16 cellular contexts compared by ENCODE assay signal in genomic region chr22:45171830-45172229, GRCh38. TPM values are rescaled to one million over a fixed set of nuclear protein-coding genes. Genes with fewer than 3 reads are reported as not detected.
DNase-seq lines count a peak whose midpoint lies in the region; ATAC-seq and TF ChIP-seq lines count a peak whose summit lies in the region.
"Had no signal": no experiment of that assay in that cellular context is flagged by ENCODE, and none has a peak within 500 bp of the region (broad histone marks: within the 10 kb centered on the region; RNA-seq: fewer than 3 reads in every experiment).

No MANE protein-coding gene starts in this region.

- H3K9me3 ChIP-seq in KOPT-K1 (ENCODE audit: insufficient read depth, low read length, poor library complexity, severe bottlenecking), result no peaks in the 10 kb centered on the region
- H3K9me3 ChIP-seq in thymus (ENCODE audit: control insufficient read depth), result no peaks in the 10 kb centered on the region
- H3K9me3 ChIP-seq in upper lobe of left lung, result no peaks in the 10 kb centered on the region
- H3K9me3 ChIP-seq: SJCRH30 had no signal

- H3K9me3 Mint-ChIP-seq in activated naive CD4-positive, alpha-beta T cell treated with anti-CD3 and anti-CD28 coated beads, Interleukin-2, amount 50 U/mL, for 24 hours, result no peaks in the 10 kb centered on the region
- no peaks in the 10 kb centered on the region for H3K9me3 Mint-ChIP-seq in activated naive CD8-positive, alpha-beta T cell treated with anti-CD3 and anti-CD28 coated beads, Interleukin-2, amount 10 ng/mL, durations not matched to agents 7 days and 5 days

- 88% methylated on average over 6 of the region's 6 CpGs for WGBS in thymus
- WGBS in upper lobe of left lung, 2 donors, result 86 to 89% methylated on average over 6 of the region's 6 CpGs

- H3K27me3 ChIP-seq in thymus (ENCODE audit: control insufficient read depth, insufficient read depth), result no peaks in the 10 kb centered on the region
- H3K27me3 ChIP-seq in upper lobe of left lung, result no peaks in the 10 kb centered on the region
- H3K27me3 ChIP-seq: SJCRH30 had no signal

- H3K4me1 ChIP-seq in thymus (ENCODE audit: control insufficient read depth, insufficient read depth, low read length) (peaks cover 27% of the 10 kb centered on the region), upper lobe of left lung (peaks cover 5 to 16% (median 7%) of the 10 kb centered on the region in 4 donors)
- H3K4me1 ChIP-seq: SJCRH30 had no signal

- peaks cover 96% of the 10 kb centered on the region for H3K36me3 ChIP-seq in KOPT-K1 (ENCODE audit: insufficient read depth, low read length)
- H3K36me3 ChIP-seq in thymus (ENCODE audit: control insufficient read depth, insufficient read depth), result peaks cover 48% of the 10 kb centered on the region
- peaks cover 31 to 96% (median 60%) of the 10 kb centered on the region in 4 donors for H3K36me3 ChIP-seq in upper lobe of left lung

- TF ChIP-seq CTCF in upper lobe of left lung (IDR thresholded peaks at IDR 0.05), result no peak

- no peaks in the 10 kb centered on the region for H3K27me3 Mint-ChIP-seq in activated naive CD4-positive, alpha-beta T cell treated with anti-CD3 and anti-CD28 coated beads, Interleukin-2, amount 50 U/mL, for 24 hours
- no peaks in the 10 kb centered on the region for H3K27me3 Mint-ChIP-seq in activated naive CD8-positive, alpha-beta T cell treated with anti-CD3 and anti-CD28 coated beads, Interleukin-2, amount 10 ng/mL, durations not matched to agents 7 days and 5 days
- H3K27me3 Mint-ChIP-seq: progenitor cell of endocrine pancreas had no signal

- no peak overlapping the region for H3K4me3 ChIP-seq in thymus (ENCODE audit: low read length)
- H3K4me3 ChIP-seq in upper lobe of left lung, result no peak overlapping the region
- H3K4me3 ChIP-seq: lung, SJCRH30 had no signal

- peak overlapping the region; percentile 94 for H3K27ac ChIP-seq in KOPT-K1 (ENCODE audit: low read depth, low read length, poor library complexity, severe bottlenecking)
- H3K27ac ChIP-seq in thymus (ENCODE audit: low read depth), result peak overlapping the region; percentile 73
- no peak overlapping the region for H3K27ac ChIP-seq in upper lobe of left lung
- H3K27ac ChIP-seq: SJCRH30 had no signal

- no peak for TF ChIP-seq POLR2A in upper lobe of left lung (IDR thresholded peaks at IDR 0.05)

- H3K27ac Mint-ChIP-seq in activated naive CD4-positive, alpha-beta T cell treated with anti-CD3 and anti-CD28 coated beads, Interleukin-2, amount 50 U/mL, for 24 hours, result peak overlapping the region; percentile 94
- peak overlapping the region; percentile 81 for H3K27ac Mint-ChIP-seq in activated naive CD8-positive, alpha-beta T cell treated with anti-CD3 and anti-CD28 coated beads, Interleukin-2, amount 10 ng/mL, durations not matched to agents 7 days and 5 days
- H3K27ac Mint-ChIP-seq: progenitor cell of endocrine pancreas had no signal

- POLR2A ChIA-PET in activated naive CD8-positive, alpha-beta T cell treated with anti-CD3 and anti-CD28 coated beads, Interleukin-2, amount 10 ng/mL, durations not matched to agents 7 days and 5 days (lab: Charles Lee), result interaction anchor here (5.8 kb wide), 1 partner anchor 8 kb away, joined by 74 read pairs; the partner anchor contains the start of gene NUP50

- no peak for ATAC-seq in activated naive CD8-positive, alpha-beta T cell treated with anti-CD3 and anti-CD28 coated beads, Interleukin-2, amount 10 ng/mL, durations not matched to agents 7 days and 5 days (ENCODE audit: low read depth)
- ATAC-seq in upper lobe of left lung (ENCODE audit: low FRiP score in 2 of 2), result no peak

- peak overlapping the region; percentile 28 for H3K4me3 Mint-ChIP-seq in activated naive CD4-positive, alpha-beta T cell treated with anti-CD3 and anti-CD28 coated beads, Interleukin-2, amount 50 U/mL, for 24 hours
- no peak overlapping the region for H3K4me3 Mint-ChIP-seq in activated naive CD8-positive, alpha-beta T cell treated with anti-CD3 and anti-CD28 coated beads, Interleukin-2, amount 10 ng/mL, durations not matched to agents 7 days and 5 days

- no peak for DNase-seq in activated naive CD4-positive, alpha-beta T cell treated with anti-CD3 and anti-CD28 coated beads, Interleukin-2, amount 50 U/mL, for 16 hours
- DNase-seq in activated naive CD8-positive, alpha-beta T cell treated with anti-CD3 and anti-CD28 coated beads, Interleukin-2, amount 10 ng/mL, durations not matched to agents 7 days and 5 days, result no peak
- DNase-seq in upper lobe of left lung, result no peak
- DNase-seq in NCI-H345 treated with DMSO at 0.1 percent for 48 hours (lab: John Stamatoyannopoulos, UW; ENCODE audit: unreplicated experiment), result no peak
- DNase-seq: activated CD4-positive, CD25-positive, alpha-beta regulatory T cell treated with anti-CD3 and anti-CD28 coated beads, Interleukin-2, amount 50 U/mL, for 72 hours; cortex of kidney; KBM-7; NCI-H2171; NCI-H526; SJCRH30; substantia nigra had no signal

- peaks cover 30% of the 10 kb centered on the region for H3K36me3 Mint-ChIP-seq in activated naive CD4-positive, alpha-beta T cell treated with anti-CD3 and anti-CD28 coated beads, Interleukin-2, amount 50 U/mL, for 24 hours
- H3K36me3 Mint-ChIP-seq in activated naive CD8-positive, alpha-beta T cell treated with anti-CD3 and anti-CD28 coated beads, Interleukin-2, amount 10 ng/mL, durations not matched to agents 7 days and 5 days, result peaks cover 57% of the 10 kb centered on the region

- TF ChIP-seq EP300 in upper lobe of left lung (IDR thresholded peaks at IDR 0.05), result no peak

- H3K4me1 Mint-ChIP-seq in activated naive CD4-positive, alpha-beta T cell treated with anti-CD3 and anti-CD28 coated beads, Interleukin-2, amount 50 U/mL, for 24 hours, result peaks cover 87% of the 10 kb centered on the region
- H3K4me1 Mint-ChIP-seq in activated naive CD8-positive, alpha-beta T cell treated with anti-CD3 and anti-CD28 coated beads, Interleukin-2, amount 10 ng/mL, durations not matched to agents 7 days and 5 days, result peaks cover 70% of the 10 kb centered on the region

RNA-seq across cellular contexts. Expression of gene NUP50, which starts 8.1 kb away (rescaled TPM):
- total RNA-seq in activated naive CD8-positive, alpha-beta T cell treated with anti-CD3 and anti-CD28 coated beads, Interleukin-2, amount 10 ng/mL, durations not matched to agents 7 days and 5 days, result 100 to 1,000 TPM; 150 to 152 TPM
- polyA plus RNA-seq in thymus, result 40.6 TPM
- 100 to 1,000 TPM in 1 of 6 donors, 10 to 100 TPM in 5; 57.9 to 115 (median 66.7) TPM for total RNA-seq in upper lobe of left lung

Comparison
In these comparisons a context has a peak if more than half of its experiments do, and no peak if none do; other contexts are left out.
1. H3K27ac ChIP-seq: peak in KOPT-K1 (single experiment) and thymus (single experiment); none in upper lobe of left lung (0 of 4).